ENCODE assay signal across 8 cellular contexts in genomic region chr17:43006639-43007551, GRCh38.
DNase-seq lines count a peak whose midpoint lies in the region; TF ChIP-seq lines count a peak whose summit lies in the region.

Gene IFI35, plus strand, starts transcription at chr17:43006784. Its CDS starts 164 bp downstream, at chr17:43006948.

- peak within 1 kb of the TSS; percentile 46 for H3K4me3 ChIP-seq in HFF-Myc (replicated peaks; ENCODE audit: low read depth, low read length)

- peak; percentile 64 for DNase-seq in GF-D8 (lab: John Stamatoyannopoulos, UW)
- peak; percentile 65 for DNase-seq in HFF-Myc (ENCODE audit: extremely low read depth, low read depth)
- DNase-seq in NCI-H2196 (lab: John Stamatoyannopoulos, UW; ENCODE audit: unreplicated experiment), result peak; percentile 60
- peak; percentile 81 for DNase-seq in activated CD4-positive, alpha-beta T cell treated with anti-CD3 and anti-CD28 coated beads for 24 hours (ENCODE audit: low read depth in 2 of 2)
- peak; percentile 74 for DNase-seq in cerebellar cortex (ENCODE audit: low spot score)
- DNase-seq in kidney glomerular epithelial cell (lab: John Stamatoyannopoulos, UW), result peak; percentile 60
- DNase-seq in stimulated activated CD4-positive, alpha-beta T cell treated with anti-CD3 and anti-CD28 coated beads, Interleukin-1b, Interleukin-23, amount 100 ng/mL, for 4 hours (ENCODE audit: low read depth in 2 of 2), result peak; percentile 73 to 77
- DNase-seq in NCI-H187 (lab: John Stamatoyannopoulos, UW), result no peak

- TF ChIP-seq CTCF in HFF-Myc (IDR thresholded peaks at IDR 0.05; ENCODE audit: low read depth, low read length, missing control alignments), result peak; percentile 28

Comparison
In these comparisons a context has a peak if more than half of its experiments do, and no peak if none do; other contexts are left out.
1. DNase-seq: peak in GF-D8 (single experiment), HFF-Myc (single experiment), NCI-H2196 (single experiment), activated CD4-positive, alpha-beta T cell treated with anti-CD3 and anti-CD28 coated beads for 24 hours (2 of 2), cerebellar cortex (single experiment), kidney glomerular epithelial cell (single experiment) and stimulated activated CD4-positive, alpha-beta T cell treated with anti-CD3 and anti-CD28 coated beads, Interleukin-1b, Interleukin-23, amount 100 ng/mL, for 4 hours (2 of 2); none in NCI-H187 (0 of 2).